8 cellular contexts compared by ENCODE assay signal in the genomic region with DNA sequence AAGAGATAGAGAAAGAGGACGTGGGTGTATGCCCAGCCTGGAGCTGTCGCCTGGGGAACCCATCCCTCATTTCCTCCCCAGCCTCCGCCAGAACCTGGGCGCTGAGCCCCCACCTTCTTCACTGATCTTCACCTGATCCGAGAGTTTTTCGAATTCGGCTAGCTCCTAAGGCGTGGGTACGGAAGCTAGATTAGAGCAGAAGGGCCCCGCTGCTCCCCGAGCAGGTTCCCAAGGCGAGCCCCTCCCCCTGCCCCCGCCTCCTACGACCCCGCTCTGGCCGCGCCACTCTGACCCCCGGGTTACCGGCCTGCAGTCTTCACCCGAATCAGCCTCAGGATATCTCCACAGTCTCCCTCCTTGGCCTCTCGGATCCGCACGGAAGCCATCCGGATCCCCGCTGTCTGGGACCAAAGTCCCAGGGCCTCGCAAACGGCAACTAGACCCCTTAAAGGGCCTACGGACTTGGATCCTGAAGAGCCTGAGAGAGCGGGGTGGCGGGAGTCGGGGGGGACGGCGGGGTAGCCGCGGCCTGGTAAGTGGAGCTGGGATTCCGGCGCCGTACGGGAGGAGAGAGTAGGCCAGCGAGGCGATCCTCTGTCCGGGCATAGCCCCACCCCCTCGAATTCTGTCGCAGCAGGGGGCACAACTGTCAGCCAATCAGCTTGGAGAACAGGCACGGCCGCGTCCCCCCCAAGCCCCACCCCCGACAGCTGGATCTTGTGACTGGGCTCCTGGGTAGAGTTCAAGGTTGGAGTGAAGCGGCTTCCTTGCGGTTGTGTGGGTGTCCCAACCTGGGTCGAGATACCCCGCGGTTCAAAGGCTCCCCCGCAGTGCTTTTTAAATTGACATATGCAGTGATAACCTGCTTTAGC. TPM values are rescaled to one million over a fixed set of nuclear protein-coding genes. Genes with fewer than 3 reads are reported as not detected.
DNase-seq lines count a peak whose midpoint lies in the region; ATAC-seq and TF ChIP-seq lines count a peak whose summit lies in the region.

A gene (minus strand): TSS at position 572 of the 872 bp plus-strand sequence. CDS start 186 bp downstream, at position 386.

- peak within 1 kb of the TSS; percentile 88 for H3K4me3 Mint-ChIP-seq in activated naive CD4-positive, alpha-beta T cell treated with anti-CD3 and anti-CD28 coated beads for 36 hours

- peak within 1 kb of the TSS; percentile 73 for H3K4me2 ChIP-seq in neuronal stem cell (ENCODE audit: insufficient read depth, low read length, poor library complexity, severe bottlenecking)

- H3K18ac ChIP-seq in neuronal stem cell (ENCODE audit: low read length), result peak within 1 kb of the TSS; percentile 98

- H4K91ac ChIP-seq in neuronal stem cell (ENCODE audit: low read depth, low read length, poor library complexity), result peak within 1 kb of the TSS; percentile 53

- H3K9me3 Mint-ChIP-seq in activated naive CD4-positive, alpha-beta T cell treated with anti-CD3 and anti-CD28 coated beads for 36 hours, result no peaks in the 10 kb centered on the region

- peak in 1 of 4 experiments; percentile 5 for TF ChIP-seq CTCF in gastroesophageal sphincter (IDR thresholded peaks at IDR 0.05)

- ATAC-seq in GM21619 (IDR thresholded peaks at IDR 0.05; ENCODE audit: unreplicated experiment) (peak; percentile 89), gastroesophageal sphincter (peak; percentile 99)

- H3K27ac ChIP-seq in gastroesophageal sphincter (peak within 1 kb of the TSS; percentile 86 to 96 (median 93)), neuronal stem cell (replicated peaks; ENCODE audit: low read length) (peak within 1 kb of the TSS; percentile 92), subcutaneous abdominal adipose tissue (ENCODE audit: low read depth, low read length) (peak within 1 kb of the TSS; percentile 87)

- H3K23ac ChIP-seq in neuronal stem cell (ENCODE audit: low read depth, low read length, poor library complexity), result no peak within 1 kb of the TSS

- H3K4me1 ChIP-seq in gastroesophageal sphincter (peaks cover 0 to 18% (median 7%) of the 10 kb centered on the region in 3 donors), neuronal stem cell (ENCODE audit: control insufficient read depth in 2 of 2, insufficient read depth in 1 of 2, low read depth in 1 of 2, low read length in 2 of 2) (peaks cover 8 to 13% of the 10 kb centered on the region in 2 donors), subcutaneous abdominal adipose tissue (ENCODE audit: control insufficient read depth in 5 of 5, insufficient read depth in 5 of 5, low read length in 5 of 5) (peaks cover 3 to 14% (median 12%) of the 10 kb centered on the region in 5 donors)

- peak within 1 kb of the TSS; percentile 57 for H3K14ac ChIP-seq in neuronal stem cell (ENCODE audit: low read length)

- no peak within 1 kb of the TSS for H4K8ac ChIP-seq in neuronal stem cell (ENCODE audit: low read depth, low read length)

- intact Hi-C loops in activated naive CD4-positive, alpha-beta T cell treated with anti-CD3 and anti-CD28 coated beads for 36 hours (cut with micrococcal nuclease), result loop anchor here (1.0 kb wide), 1 partner anchor 12 kb away; no protein-coding TSS in a partner anchor

- H3K27me3 Mint-ChIP-seq in activated naive CD4-positive, alpha-beta T cell treated with anti-CD3 and anti-CD28 coated beads for 36 hours (ENCODE audit: low read depth), result no peaks in the 10 kb centered on the region

- peak within 1 kb of the TSS; percentile 68 to 71 for H3K4me3 ChIP-seq in gastroesophageal sphincter
- peak within 1 kb of the TSS; percentile 84 to 89 for H3K4me3 ChIP-seq in neuronal stem cell (ENCODE audit: low read length in 2 of 2)
- H3K4me3 ChIP-seq in subcutaneous abdominal adipose tissue (ENCODE audit: low read depth in 1 of 5, low read length in 5 of 5), result peak within 1 kb of the TSS; percentile 76 to 85 (median 81)

- H3K36me3 Mint-ChIP-seq in activated naive CD4-positive, alpha-beta T cell treated with anti-CD3 and anti-CD28 coated beads for 36 hours (ENCODE audit: low read depth), result peaks cover 1% of the 10 kb centered on the region

- H2AK5ac ChIP-seq in neuronal stem cell (ENCODE audit: low read depth, low read length), result no peak within 1 kb of the TSS

- H3K36me3 ChIP-seq in gastroesophageal sphincter (peaks cover 0 to 13% of the 10 kb centered on the region in 2 donors), neuronal stem cell (replicated peaks in 1 of 2; ENCODE audit: control insufficient read depth in 2 of 2, insufficient read depth in 2 of 2, low read length in 2 of 2) (peaks cover 0 to 7% of the 10 kb centered on the region in 2 donors), subcutaneous abdominal adipose tissue (ENCODE audit: control insufficient read depth in 5 of 5, insufficient read depth in 5 of 5, low read length in 5 of 5) (no peaks in the 10 kb centered on the region)

- peak; percentile 68 to 85 for TF ChIP-seq POLR2A in gastroesophageal sphincter (IDR thresholded peaks at IDR 0.05)

- H2BK15ac ChIP-seq in neuronal stem cell (ENCODE audit: low read length), result no peak within 1 kb of the TSS

- no peak within 1 kb of the TSS for H2BK120ac ChIP-seq in neuronal stem cell (ENCODE audit: low read depth, low read length)

- peak within 1 kb of the TSS; percentile 30 for H3K27ac Mint-ChIP-seq in activated naive CD4-positive, alpha-beta T cell treated with anti-CD3 and anti-CD28 coated beads for 36 hours

- H2AFZ ChIP-seq in neuronal stem cell (ENCODE audit: low read length), result peak within 1 kb of the TSS; percentile 95

- in situ Hi-C loops in SK-MEL-5 (cut with HindIII; ENCODE audit: low pct_unique_long_range_greater_than_20kb, low sequenced_read_pairs), result no loop called here

- WGBS in gastroesophageal sphincter (ENCODE audit: low coverage in 1 of 2), 2 donors, result 0% methylated on average over 11 to 19 of the region's 54 CpGs
- no CpG with 5 or more reads among the region's 54 CpGs for WGBS in neuronal stem cell (ENCODE audit: extremely low coverage in 2 of 2, insufficient read length in 2 of 2, insufficient replicate concordance in 1 of 2), 2 donors

- peak within 1 kb of the TSS; percentile 78 for H3K9ac ChIP-seq in neuronal stem cell (ENCODE audit: low read depth, low read length, poor library complexity)
- peak within 1 kb of the TSS; percentile 80 to 94 (median 93) for H3K9ac ChIP-seq in subcutaneous abdominal adipose tissue (ENCODE audit: low read length in 5 of 5)

- no peak for TF ChIP-seq EP300 in gastroesophageal sphincter (IDR thresholded peaks at IDR 0.05)

- peak within 1 kb of the TSS; percentile 62 for H2BK5ac ChIP-seq in neuronal stem cell (ENCODE audit: low read length)

- CTCF ChIA-PET in activated naive CD4-positive, alpha-beta T cell treated with anti-CD3 and anti-CD28 coated beads for 36 hours (lab: Charles Lee), result interaction anchor here (1.0 to 2.7 kb wide), 6 partner anchors 13 to 59 kb away, joined by 3 to 20 read pairs (median 5); a partner anchor contains a TSS

- H3K9me3 ChIP-seq in gastroesophageal sphincter (no peaks in the 10 kb centered on the region), neuronal stem cell (replicated peaks in 1 of 2; ENCODE audit: control insufficient read depth in 2 of 2, insufficient read depth in 1 of 2, low read depth in 1 of 2, low read length in 2 of 2) (no peaks in the 10 kb centered on the region), subcutaneous abdominal adipose tissue (ENCODE audit: control insufficient read depth in 5 of 5, low read length in 5 of 5) (no peaks in the 10 kb centered on the region)

- peak; percentile 36 for DNase-seq in DMS153 (lab: John Stamatoyannopoulos, UW)
- peak; percentile 94 for DNase-seq in LoVo (ENCODE audit: low spot score)
- DNase-seq in SK-MEL-5 (ENCODE audit: low read depth, low spot score), result peak; percentile 94
- DNase-seq in activated naive CD4-positive, alpha-beta T cell treated with anti-CD3 and anti-CD28 coated beads for 36 hours, result peak; percentile 86
- peak; percentile 92 for DNase-seq in neuronal stem cell (ENCODE audit: low spot score)

- H3K27me3 ChIP-seq in gastroesophageal sphincter (no peaks in the 10 kb centered on the region), neuronal stem cell (ENCODE audit: control insufficient read depth in 3 of 3, insufficient read depth in 3 of 3, low read depth in 1 of 3, low read length in 3 of 3) (no peaks in the 10 kb centered on the region), subcutaneous abdominal adipose tissue (ENCODE audit: control insufficient read depth in 5 of 5, insufficient read depth in 4 of 5, low read length in 5 of 5) (no peaks in the 10 kb centered on the region)

- no peak within 1 kb of the TSS for H2BK12ac ChIP-seq in neuronal stem cell (ENCODE audit: low read length)

- no peak within 1 kb of the TSS for H3K4ac ChIP-seq in neuronal stem cell (ENCODE audit: low read length)

- peaks cover 7% of the 10 kb centered on the region for H3K4me1 Mint-ChIP-seq in activated naive CD4-positive, alpha-beta T cell treated with anti-CD3 and anti-CD28 coated beads for 36 hours (ENCODE audit: low read depth)

- H3K79me1 ChIP-seq in neuronal stem cell (ENCODE audit: low read depth, low read length), result no peaks in the 10 kb centered on the region

RNA-seq across cellular contexts. Expression of the gene that starts here (rescaled TPM):
- total RNA-seq in SK-MEL-5 (2014; rRNA removed; shearing (Covaris generic)), result 49.6 and 56.3 TPM in 2 replicates
- 59.7 and 72.4 TPM in 2 replicates for polyA plus RNA-seq in SK-MEL-5 (2015; cell fraction: cytosol; rRNA removed)
- 337 and 359 TPM in 2 replicates for polyA plus RNA-seq in SK-MEL-5 (2015; cell fraction: nucleus; rRNA removed)
- 10 to 100 TPM; 14.3 to 16.9 TPM for total RNA-seq in activated naive CD4-positive, alpha-beta T cell treated with anti-CD3 and anti-CD28 coated beads for 36 hours
- 10 to 100 TPM; 50.6 to 72.3 (median 62.3) TPM for total RNA-seq in gastroesophageal sphincter
- 108 TPM for polyA plus RNA-seq in neuronal stem cell (2013, experiment 1 of 2)
- polyA plus RNA-seq in neuronal stem cell (2013, experiment 2 of 2), result 102 TPM

Comparison
In these comparisons a context has a peak if more than half of its experiments do, and no peak if none do; other contexts are left out.
1. Peak in every context shown above with its lines: DNase-seq, ATAC-seq, H3K4me3 ChIP-seq and H3K27ac ChIP-seq.
2. DNase-seq: peak in every context shown above with its lines; median percentile 94 in LoVo; 94 in SK-MEL-5; 92 in neuronal stem cell; 86 in activated naive CD4-positive, alpha-beta T cell treated with anti-CD3 and anti-CD28 coated beads for 36 hours; 36 in DMS153.